9 cellular contexts compared by ENCODE assay signal in genomic region chr2:200383380-200384110, GRCh38.
DNase-seq lines count a peak whose midpoint lies in the region; ATAC-seq and TF ChIP-seq lines count a peak whose summit lies in the region.
"Had no signal": no experiment of that assay in that cellular context is flagged by ENCODE, and none has a peak within 500 bp of the region (broad histone marks: within the 10 kb centered on the region; RNA-seq: fewer than 3 reads in every experiment).

No MANE protein-coding gene starts in this region.

- no peaks in the 10 kb centered on the region for H3K27me3 Mint-ChIP-seq in CD4-positive, alpha-beta memory T cell
- H3K27me3 Mint-ChIP-seq in activated CD8-positive, alpha-beta T cell treated with anti-CD3 and anti-CD28 coated beads for 36 hours: no peaks in the 10 kb centered on the region

- H3K4me1 Mint-ChIP-seq in CD4-positive, alpha-beta memory T cell: peaks cover 8 to 27% (median 21%) of the 10 kb centered on the region in 4 donors
- peaks cover 16% of the 10 kb centered on the region for H3K4me1 Mint-ChIP-seq in activated CD8-positive, alpha-beta T cell treated with anti-CD3 and anti-CD28 coated beads for 36 hours (ENCODE audit: low read depth)

- peaks cover 14% of the 10 kb centered on the region for H3K4me1 ChIP-seq in CD4-positive, alpha-beta memory T cell (ENCODE audit: insufficient read depth, low read length)
- H3K4me1 ChIP-seq in HUES48 (ENCODE audit: control insufficient read depth, insufficient read depth, low read length) (peaks cover 53% of the 10 kb centered on the region), left ventricle myocardium inferior (peaks cover 40% of the 10 kb centered on the region)

- no peaks in the 10 kb centered on the region for H3K36me3 Mint-ChIP-seq in CD4-positive, alpha-beta memory T cell
- H3K36me3 Mint-ChIP-seq in activated CD8-positive, alpha-beta T cell treated with anti-CD3 and anti-CD28 coated beads for 36 hours (ENCODE audit: low read depth): no peaks in the 10 kb centered on the region

- POLR2A ChIA-PET in CD4-positive, alpha-beta memory T cell (lab: Charles Lee; ENCODE audit: partially characterized antibody): interaction anchor here (1.0 to 3.4 kb wide), 2 partner anchors 10 to 84 kb away, joined by 3 to 22 read pairs; no protein-coding TSS in a partner anchor
- POLR2A ChIA-PET in activated CD8-positive, alpha-beta T cell treated with anti-CD3 and anti-CD28 coated beads for 36 hours (lab: Charles Lee): no interaction called here

- H3K4me3 ChIP-seq in CD4-positive, alpha-beta memory T cell (ENCODE audit: low read length in 2 of 2): no peak overlapping the region
- H3K4me3 ChIP-seq in HUES48 (ENCODE audit: low read depth, low read length) (peak overlapping the region; percentile 14; the same call in 1 of the 2 replicates), left ventricle myocardium inferior (peak overlapping the region; percentile 49)

- ATAC-seq in GM19372 (IDR thresholded peaks at IDR 0.05; ENCODE audit: low read depth, unreplicated experiment) (peak; percentile 54), HG03280 (IDR thresholded peaks at IDR 0.05; ENCODE audit: unreplicated experiment) (no peak)
- peak; percentile 93 for ATAC-seq in activated CD8-positive, alpha-beta T cell treated with anti-CD3 and anti-CD28 coated beads for 36 hours

- H3K9me3 ChIP-seq in CD4-positive, alpha-beta memory T cell (ENCODE audit: control insufficient read depth in 1 of 2, low read length in 2 of 2): no peaks in the 10 kb centered on the region
- H3K9me3 ChIP-seq in HUES48 (ENCODE audit: control insufficient read depth, insufficient read depth, low read length) (no peaks in the 10 kb centered on the region), left ventricle myocardium inferior (replicated peaks) (no peaks in the 10 kb centered on the region)

- H3K27ac Mint-ChIP-seq in CD4-positive, alpha-beta memory T cell: peak overlapping the region in 6 of 7 donors; percentile 10 to 88 (median 54)
- peak overlapping the region; percentile 89 for H3K27ac Mint-ChIP-seq in activated CD8-positive, alpha-beta T cell treated with anti-CD3 and anti-CD28 coated beads for 36 hours

- CTCF ChIA-PET in CD4-positive, alpha-beta memory T cell (lab: Charles Lee; ENCODE audit: partially characterized antibody): interaction anchor here (0.8 to 1.5 kb wide), 3 partner anchors 11 to 127 kb away, joined by 3 to 4 read pairs (median 4); partner anchors contain the start of gene KCTD18
- CTCF ChIA-PET in activated CD8-positive, alpha-beta T cell treated with anti-CD3 and anti-CD28 coated beads for 36 hours (lab: Charles Lee): interaction anchor here (1.6 kb wide), 1 partner anchor 9 kb away, joined by 3 read pairs; no protein-coding TSS in a partner anchor

- peak in 4 of 5 donors; percentile 36 to 58 (median 54) for DNase-seq in CD4-positive, alpha-beta memory T cell
- no peak for DNase-seq in activated CD8-positive, alpha-beta T cell treated with anti-CD3 and anti-CD28 coated beads for 36 hours
- DNase-seq in left ventricle myocardium inferior (no peak), stromal cell of bone marrow (ENCODE audit: low read depth) (peak; percentile 54)
- no peak for DNase-seq in stimulated activated CD4-positive, alpha-beta T cell treated with anti-CD3 and anti-CD28 coated beads, Interleukin-4, amount 100 ng/mL, for 4 hours

- intact Hi-C loops in CD4-positive, alpha-beta memory T cell (cut with micrococcal nuclease): loop anchor here (1.0 to 2.0 kb wide), 2 partner anchors 9 to 77 kb away; partner anchors contain the start of gene SPATS2L
- intact Hi-C loops in activated CD8-positive, alpha-beta T cell treated with anti-CD3 and anti-CD28 coated beads for 36 hours (cut with micrococcal nuclease): no loop called here
- intact Hi-C loops in left ventricle myocardium inferior (cut with micrococcal nuclease): no loop called here

- no peaks in the 10 kb centered on the region for H3K27me3 ChIP-seq in CD4-positive, alpha-beta memory T cell (ENCODE audit: insufficient read depth, low read length)
- H3K27me3 ChIP-seq in HUES48 (ENCODE audit: control insufficient read depth, insufficient read depth, low read length) (no peaks in the 10 kb centered on the region), left ventricle myocardium inferior (ENCODE audit: low read depth) (no peaks in the 10 kb centered on the region)

- no peak for TF ChIP-seq CTCF in activated CD8-positive, alpha-beta T cell treated with anti-CD3 and anti-CD28 coated beads for 36 hours (IDR thresholded peaks at IDR 0.05)
- no peak for TF ChIP-seq CTCF in left ventricle myocardium inferior (IDR thresholded peaks at IDR 0.05; ENCODE audit: borderline replicate concordance)

- H3K9ac ChIP-seq in HUES48 (ENCODE audit: low read depth, low read length): no peak overlapping the region

- peaks cover 0 to 1% (median 0%) of the 10 kb centered on the region in 8 donors for H3K9me3 Mint-ChIP-seq in CD4-positive, alpha-beta memory T cell
- no peaks in the 10 kb centered on the region for H3K9me3 Mint-ChIP-seq in activated CD8-positive, alpha-beta T cell treated with anti-CD3 and anti-CD28 coated beads for 36 hours
- H3K9me3 Mint-ChIP-seq: neural crest cell had no signal

- no peaks in the 10 kb centered on the region for H3K36me3 ChIP-seq in CD4-positive, alpha-beta memory T cell (ENCODE audit: insufficient read depth, low read length)
- H3K36me3 ChIP-seq in HUES48 (ENCODE audit: control insufficient read depth, insufficient read depth, low read length): no peaks in the 10 kb centered on the region
- H3K36me3 ChIP-seq in left ventricle myocardium inferior: no peaks in the 10 kb centered on the region

- H3K27ac ChIP-seq in CD4-positive, alpha-beta memory T cell (ENCODE audit: low read depth, low read length): peak overlapping the region; percentile 24
- H3K27ac ChIP-seq in HUES48 (ENCODE audit: low read depth, low read length) (peak overlapping the region; percentile 76), left ventricle myocardium inferior (replicated peaks) (peak overlapping the region; percentile 60)

- peak overlapping the region; percentile 14 to 84 (median 64) for H3K4me3 Mint-ChIP-seq in CD4-positive, alpha-beta memory T cell
- H3K4me3 Mint-ChIP-seq in activated CD8-positive, alpha-beta T cell treated with anti-CD3 and anti-CD28 coated beads for 36 hours: no peak overlapping the region
- H3K4me3 Mint-ChIP-seq: neural crest cell had no signal

Comparison
In these comparisons a context has a peak if more than half of its experiments do, and no peak if none do; other contexts are left out.
1. DNase-seq: peak in CD4-positive, alpha-beta memory T cell (4 of 5) and stromal cell of bone marrow (single experiment); none in activated CD8-positive, alpha-beta T cell treated with anti-CD3 and anti-CD28 coated beads for 36 hours (single experiment), left ventricle myocardium inferior (single experiment) and stimulated activated CD4-positive, alpha-beta T cell treated with anti-CD3 and anti-CD28 coated beads, Interleukin-4, amount 100 ng/mL, for 4 hours (0 of 2).
2. H3K27ac ChIP-seq: peak in every context shown above with its lines; median percentile 76 in HUES48; 60 in left ventricle myocardium inferior; 24 in CD4-positive, alpha-beta memory T cell.
3. H3K4me3 ChIP-seq: peak in HUES48 (single experiment) and left ventricle myocardium inferior (single experiment); none in CD4-positive, alpha-beta memory T cell (0 of 2).